ENCODE assay signal across 1 cellular context in the genomic region with DNA sequence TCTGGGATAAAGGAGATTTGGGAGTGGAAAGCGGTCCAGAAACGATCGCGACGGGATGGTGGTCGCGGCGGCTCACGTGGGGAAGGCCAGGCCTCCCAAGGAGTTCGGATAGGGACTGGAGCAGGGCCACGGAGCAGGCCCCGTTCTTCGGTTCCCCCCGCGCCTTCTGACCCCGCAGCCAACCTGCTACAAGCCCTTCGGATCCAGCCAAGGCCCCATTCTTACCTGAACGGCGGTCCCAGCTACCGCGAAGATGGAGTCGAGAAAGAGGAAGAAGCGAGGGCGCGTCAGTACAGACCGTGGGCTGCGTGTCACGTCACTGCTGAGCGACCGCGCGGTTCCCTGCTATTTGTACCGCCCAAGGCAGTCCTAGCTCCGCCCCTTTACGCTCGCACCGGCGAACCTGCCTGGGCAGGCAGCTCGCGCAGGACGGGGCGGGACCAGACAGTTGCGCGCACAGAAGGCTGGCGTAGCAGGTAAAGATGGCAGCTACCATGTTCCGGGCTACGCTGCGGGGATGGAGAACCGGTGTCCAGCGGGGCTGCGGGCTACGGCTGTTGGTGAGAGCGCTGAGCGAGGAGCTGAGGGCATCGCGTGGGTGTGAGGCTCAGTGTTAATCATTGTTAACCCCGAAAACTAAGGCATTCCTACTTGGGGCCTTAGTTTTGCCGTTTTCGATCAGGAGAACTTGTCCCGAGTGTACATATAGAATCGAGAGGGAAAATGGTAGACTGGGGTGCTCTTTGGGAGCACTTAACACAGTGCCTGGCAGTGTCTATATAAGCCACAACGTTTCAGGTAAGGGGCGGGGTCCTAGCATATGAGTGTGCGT.
TF ChIP-seq lines count a peak whose summit lies in the region.

A gene (minus strand): TSS at position 270 of the 832 bp plus-strand sequence. CDS start 321 bp downstream, outside the sequence.
A gene (plus strand): TSS at position 457 of the 832 bp plus-strand sequence. CDS start 26 bp downstream, at position 483.

TF ChIP-seq in GM12878, 131 proteins besides CTCF, POLR2A, EP300 and RAD21 (continued from another document and continues in another):
- TF ChIP-seq, protein P1, sequence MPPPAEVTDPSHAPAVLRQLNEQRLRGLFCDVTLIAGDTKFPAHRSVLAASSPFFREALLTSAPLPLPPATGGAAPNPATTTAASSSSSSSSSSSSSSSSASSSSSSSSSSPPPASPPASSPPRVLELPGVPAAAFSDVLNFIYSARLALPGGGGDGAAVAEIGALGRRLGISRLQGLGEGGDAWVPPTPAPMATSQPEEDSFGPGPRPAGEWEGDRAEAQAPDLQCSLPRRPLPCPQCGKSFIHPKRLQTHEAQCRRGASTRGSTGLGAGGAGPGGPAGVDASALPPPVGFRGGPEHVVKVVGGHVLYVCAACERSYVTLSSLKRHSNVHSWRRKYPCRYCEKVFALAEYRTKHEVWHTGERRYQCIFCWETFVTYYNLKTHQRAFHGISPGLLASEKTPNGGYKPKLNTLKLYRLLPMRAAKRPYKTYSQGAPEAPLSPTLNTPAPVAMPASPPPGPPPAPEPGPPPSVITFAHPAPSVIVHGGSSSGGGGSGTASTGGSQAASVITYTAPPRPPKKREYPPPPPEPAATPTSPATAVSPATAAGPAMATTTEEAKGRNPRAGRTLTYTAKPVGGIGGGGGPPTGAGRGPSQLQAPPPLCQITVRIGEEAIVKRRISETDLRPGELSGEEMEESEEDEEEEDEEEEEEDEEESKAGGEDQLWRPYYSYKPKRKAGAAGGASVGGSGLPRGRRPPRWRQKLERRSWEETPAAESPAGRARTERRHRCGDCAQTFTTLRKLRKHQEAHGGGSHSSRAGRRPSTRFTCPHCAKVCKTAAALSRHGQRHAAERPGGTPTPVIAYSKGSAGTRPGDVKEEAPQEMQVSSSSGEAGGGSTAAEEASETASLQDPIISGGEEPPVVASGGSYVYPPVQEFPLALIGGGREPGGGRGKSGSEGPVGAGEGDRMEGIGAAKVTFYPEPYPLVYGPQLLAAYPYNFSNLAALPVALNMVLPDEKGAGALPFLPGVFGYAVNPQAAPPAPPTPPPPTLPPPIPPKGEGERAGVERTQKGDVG (CRISPR knock-in tag; IDR thresholded peaks at IDR 0.05), result no peak
- TF ChIP-seq, protein P2, sequence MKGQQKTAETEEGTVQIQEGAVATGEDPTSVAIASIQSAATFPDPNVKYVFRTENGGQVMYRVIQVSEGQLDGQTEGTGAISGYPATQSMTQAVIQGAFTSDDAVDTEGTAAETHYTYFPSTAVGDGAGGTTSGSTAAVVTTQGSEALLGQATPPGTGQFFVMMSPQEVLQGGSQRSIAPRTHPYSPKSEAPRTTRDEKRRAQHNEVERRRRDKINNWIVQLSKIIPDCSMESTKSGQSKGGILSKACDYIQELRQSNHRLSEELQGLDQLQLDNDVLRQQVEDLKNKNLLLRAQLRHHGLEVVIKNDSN (IDR thresholded peaks at IDR 0.05; ENCODE audit: borderline replicate concordance, extremely low read length, insufficient read depth, low read depth, low read length), result no peak
- TF ChIP-seq EED (IDR thresholded peaks at IDR 0.05; ENCODE audit: low read depth), result no peak
- TF ChIP-seq, protein P3, sequence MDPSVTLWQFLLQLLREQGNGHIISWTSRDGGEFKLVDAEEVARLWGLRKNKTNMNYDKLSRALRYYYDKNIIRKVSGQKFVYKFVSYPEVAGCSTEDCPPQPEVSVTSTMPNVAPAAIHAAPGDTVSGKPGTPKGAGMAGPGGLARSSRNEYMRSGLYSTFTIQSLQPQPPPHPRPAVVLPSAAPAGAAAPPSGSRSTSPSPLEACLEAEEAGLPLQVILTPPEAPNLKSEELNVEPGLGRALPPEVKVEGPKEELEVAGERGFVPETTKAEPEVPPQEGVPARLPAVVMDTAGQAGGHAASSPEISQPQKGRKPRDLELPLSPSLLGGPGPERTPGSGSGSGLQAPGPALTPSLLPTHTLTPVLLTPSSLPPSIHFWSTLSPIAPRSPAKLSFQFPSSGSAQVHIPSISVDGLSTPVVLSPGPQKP (IDR thresholded peaks at IDR 0.05; ENCODE audit: low read depth, low read length), result no peak; the same call in 1 of the 2 replicates
- peak; percentile 75 for TF ChIP-seq HCFC1 (IDR thresholded peaks at IDR 0.05; ENCODE audit: low read length)
- TF ChIP-seq, protein P4, sequence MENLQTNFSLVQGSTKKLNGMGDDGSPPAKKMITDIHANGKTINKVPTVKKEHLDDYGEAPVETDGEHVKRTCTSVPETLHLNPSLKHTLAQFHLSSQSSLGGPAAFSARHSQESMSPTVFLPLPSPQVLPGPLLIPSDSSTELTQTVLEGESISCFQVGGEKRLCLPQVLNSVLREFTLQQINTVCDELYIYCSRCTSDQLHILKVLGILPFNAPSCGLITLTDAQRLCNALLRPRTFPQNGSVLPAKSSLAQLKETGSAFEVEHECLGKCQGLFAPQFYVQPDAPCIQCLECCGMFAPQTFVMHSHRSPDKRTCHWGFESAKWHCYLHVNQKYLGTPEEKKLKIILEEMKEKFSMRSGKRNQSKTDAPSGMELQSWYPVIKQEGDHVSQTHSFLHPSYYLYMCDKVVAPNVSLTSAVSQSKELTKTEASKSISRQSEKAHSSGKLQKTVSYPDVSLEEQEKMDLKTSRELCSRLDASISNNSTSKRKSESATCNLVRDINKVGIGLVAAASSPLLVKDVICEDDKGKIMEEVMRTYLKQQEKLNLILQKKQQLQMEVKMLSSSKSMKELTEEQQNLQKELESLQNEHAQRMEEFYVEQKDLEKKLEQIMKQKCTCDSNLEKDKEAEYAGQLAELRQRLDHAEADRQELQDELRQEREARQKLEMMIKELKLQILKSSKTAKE (IDR thresholded peaks at IDR 0.05; ENCODE audit: low read depth, poor library complexity, severe bottlenecking), result no peak
- TF ChIP-seq DPF2 (IDR thresholded peaks at IDR 0.05), result no peak
- no peak for TF ChIP-seq TCF7 (IDR thresholded peaks at IDR 0.05; ENCODE audit: borderline replicate concordance)
- TF ChIP-seq POU2F2 (IDR thresholded peaks at IDR 0.05; ENCODE audit: borderline replicate concordance, low read depth, low read length), result peak; percentile 65
- peak; percentile 92 for TF ChIP-seq SMAD5 (IDR thresholded peaks at IDR 0.05; ENCODE audit: low read depth)
- no peak; the same call in 1 of the 2 replicates for TF ChIP-seq CBFB (IDR thresholded peaks at IDR 0.05; ENCODE audit: low read depth)
- TF ChIP-seq PAX8 (IDR thresholded peaks at IDR 0.05), result no peak
- peak; percentile 96 for TF ChIP-seq YY1 (IDR thresholded peaks at IDR 0.05; ENCODE audit: low read depth, low read length)
- peak; percentile 99 for TF ChIP-seq CREB1 (IDR thresholded peaks at IDR 0.05; ENCODE audit: low read depth)
- no peak; the same call in 1 of the 2 replicates for TF ChIP-seq TARDBP (IDR thresholded peaks at IDR 0.05; ENCODE audit: borderline replicate concordance)
- no peak for TF ChIP-seq ESRRA (IDR thresholded peaks at IDR 0.05; ENCODE audit: low read length)
- TF ChIP-seq, protein P5, sequence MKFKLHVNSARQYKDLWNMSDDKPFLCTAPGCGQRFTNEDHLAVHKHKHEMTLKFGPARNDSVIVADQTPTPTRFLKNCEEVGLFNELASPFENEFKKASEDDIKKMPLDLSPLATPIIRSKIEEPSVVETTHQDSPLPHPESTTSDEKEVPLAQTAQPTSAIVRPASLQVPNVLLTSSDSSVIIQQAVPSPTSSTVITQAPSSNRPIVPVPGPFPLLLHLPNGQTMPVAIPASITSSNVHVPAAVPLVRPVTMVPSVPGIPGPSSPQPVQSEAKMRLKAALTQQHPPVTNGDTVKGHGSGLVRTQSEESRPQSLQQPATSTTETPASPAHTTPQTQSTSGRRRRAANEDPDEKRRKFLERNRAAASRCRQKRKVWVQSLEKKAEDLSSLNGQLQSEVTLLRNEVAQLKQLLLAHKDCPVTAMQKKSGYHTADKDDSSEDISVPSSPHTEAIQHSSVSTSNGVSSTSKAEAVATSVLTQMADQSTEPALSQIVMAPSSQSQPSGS (IDR thresholded peaks at IDR 0.05; ENCODE audit: low read length), result no peak
- no peak for TF ChIP-seq RB1 (IDR thresholded peaks at IDR 0.05; ENCODE audit: borderline replicate concordance)
- TF ChIP-seq, protein P6, sequence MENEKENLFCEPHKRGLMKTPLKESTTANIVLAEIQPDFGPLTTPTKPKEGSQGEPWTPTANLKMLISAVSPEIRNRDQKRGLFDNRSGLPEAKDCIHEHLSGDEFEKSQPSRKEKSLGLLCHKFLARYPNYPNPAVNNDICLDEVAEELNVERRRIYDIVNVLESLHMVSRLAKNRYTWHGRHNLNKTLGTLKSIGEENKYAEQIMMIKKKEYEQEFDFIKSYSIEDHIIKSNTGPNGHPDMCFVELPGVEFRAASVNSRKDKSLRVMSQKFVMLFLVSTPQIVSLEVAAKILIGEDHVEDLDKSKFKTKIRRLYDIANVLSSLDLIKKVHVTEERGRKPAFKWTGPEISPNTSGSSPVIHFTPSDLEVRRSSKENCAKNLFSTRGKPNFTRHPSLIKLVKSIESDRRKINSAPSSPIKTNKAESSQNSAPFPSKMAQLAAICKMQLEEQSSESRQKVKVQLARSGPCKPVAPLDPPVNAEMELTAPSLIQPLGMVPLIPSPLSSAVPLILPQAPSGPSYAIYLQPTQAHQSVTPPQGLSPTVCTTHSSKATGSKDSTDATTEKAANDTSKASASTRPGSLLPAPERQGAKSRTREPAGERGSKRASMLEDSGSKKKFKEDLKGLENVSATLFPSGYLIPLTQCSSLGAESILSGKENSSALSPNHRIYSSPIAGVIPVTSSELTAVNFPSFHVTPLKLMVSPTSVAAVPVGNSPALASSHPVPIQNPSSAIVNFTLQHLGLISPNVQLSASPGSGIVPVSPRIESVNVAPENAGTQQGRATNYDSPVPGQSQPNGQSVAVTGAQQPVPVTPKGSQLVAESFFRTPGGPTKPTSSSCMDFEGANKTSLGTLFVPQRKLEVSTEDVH (IDR thresholded peaks at IDR 0.05; ENCODE audit: low read depth, partially characterized antibody), result no peak
- no peak for TF ChIP-seq NR2F1 (conservative IDR thresholded peaks at IDR 0.05)
- TF ChIP-seq, protein P7, sequence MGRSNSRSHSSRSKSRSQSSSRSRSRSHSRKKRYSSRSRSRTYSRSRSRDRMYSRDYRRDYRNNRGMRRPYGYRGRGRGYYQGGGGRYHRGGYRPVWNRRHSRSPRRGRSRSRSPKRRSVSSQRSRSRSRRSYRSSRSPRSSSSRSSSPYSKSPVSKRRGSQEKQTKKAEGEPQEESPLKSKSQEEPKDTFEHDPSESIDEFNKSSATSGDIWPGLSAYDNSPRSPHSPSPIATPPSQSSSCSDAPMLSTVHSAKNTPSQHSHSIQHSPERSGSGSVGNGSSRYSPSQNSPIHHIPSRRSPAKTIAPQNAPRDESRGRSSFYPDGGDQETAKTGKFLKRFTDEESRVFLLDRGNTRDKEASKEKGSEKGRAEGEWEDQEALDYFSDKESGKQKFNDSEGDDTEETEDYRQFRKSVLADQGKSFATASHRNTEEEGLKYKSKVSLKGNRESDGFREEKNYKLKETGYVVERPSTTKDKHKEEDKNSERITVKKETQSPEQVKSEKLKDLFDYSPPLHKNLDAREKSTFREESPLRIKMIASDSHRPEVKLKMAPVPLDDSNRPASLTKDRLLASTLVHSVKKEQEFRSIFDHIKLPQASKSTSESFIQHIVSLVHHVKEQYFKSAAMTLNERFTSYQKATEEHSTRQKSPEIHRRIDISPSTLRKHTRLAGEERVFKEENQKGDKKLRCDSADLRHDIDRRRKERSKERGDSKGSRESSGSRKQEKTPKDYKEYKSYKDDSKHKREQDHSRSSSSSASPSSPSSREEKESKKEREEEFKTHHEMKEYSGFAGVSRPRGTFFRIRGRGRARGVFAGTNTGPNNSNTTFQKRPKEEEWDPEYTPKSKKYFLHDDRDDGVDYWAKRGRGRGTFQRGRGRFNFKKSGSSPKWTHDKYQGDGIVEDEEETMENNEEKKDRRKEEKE (IDR thresholded peaks at IDR 0.05), result no peak
- no peak for TF ChIP-seq STAT3 (IDR thresholded peaks at IDR 0.05; ENCODE audit: low read depth, low read length)
- TF ChIP-seq SUZ12 (IDR thresholded peaks at IDR 0.05; ENCODE audit: unreplicated experiment), result no peak
- no peak for TF ChIP-seq MEF2B (IDR thresholded peaks at IDR 0.05; ENCODE audit: partially characterized antibody, poor library complexity, severe bottlenecking)
- TF ChIP-seq, protein P8, sequence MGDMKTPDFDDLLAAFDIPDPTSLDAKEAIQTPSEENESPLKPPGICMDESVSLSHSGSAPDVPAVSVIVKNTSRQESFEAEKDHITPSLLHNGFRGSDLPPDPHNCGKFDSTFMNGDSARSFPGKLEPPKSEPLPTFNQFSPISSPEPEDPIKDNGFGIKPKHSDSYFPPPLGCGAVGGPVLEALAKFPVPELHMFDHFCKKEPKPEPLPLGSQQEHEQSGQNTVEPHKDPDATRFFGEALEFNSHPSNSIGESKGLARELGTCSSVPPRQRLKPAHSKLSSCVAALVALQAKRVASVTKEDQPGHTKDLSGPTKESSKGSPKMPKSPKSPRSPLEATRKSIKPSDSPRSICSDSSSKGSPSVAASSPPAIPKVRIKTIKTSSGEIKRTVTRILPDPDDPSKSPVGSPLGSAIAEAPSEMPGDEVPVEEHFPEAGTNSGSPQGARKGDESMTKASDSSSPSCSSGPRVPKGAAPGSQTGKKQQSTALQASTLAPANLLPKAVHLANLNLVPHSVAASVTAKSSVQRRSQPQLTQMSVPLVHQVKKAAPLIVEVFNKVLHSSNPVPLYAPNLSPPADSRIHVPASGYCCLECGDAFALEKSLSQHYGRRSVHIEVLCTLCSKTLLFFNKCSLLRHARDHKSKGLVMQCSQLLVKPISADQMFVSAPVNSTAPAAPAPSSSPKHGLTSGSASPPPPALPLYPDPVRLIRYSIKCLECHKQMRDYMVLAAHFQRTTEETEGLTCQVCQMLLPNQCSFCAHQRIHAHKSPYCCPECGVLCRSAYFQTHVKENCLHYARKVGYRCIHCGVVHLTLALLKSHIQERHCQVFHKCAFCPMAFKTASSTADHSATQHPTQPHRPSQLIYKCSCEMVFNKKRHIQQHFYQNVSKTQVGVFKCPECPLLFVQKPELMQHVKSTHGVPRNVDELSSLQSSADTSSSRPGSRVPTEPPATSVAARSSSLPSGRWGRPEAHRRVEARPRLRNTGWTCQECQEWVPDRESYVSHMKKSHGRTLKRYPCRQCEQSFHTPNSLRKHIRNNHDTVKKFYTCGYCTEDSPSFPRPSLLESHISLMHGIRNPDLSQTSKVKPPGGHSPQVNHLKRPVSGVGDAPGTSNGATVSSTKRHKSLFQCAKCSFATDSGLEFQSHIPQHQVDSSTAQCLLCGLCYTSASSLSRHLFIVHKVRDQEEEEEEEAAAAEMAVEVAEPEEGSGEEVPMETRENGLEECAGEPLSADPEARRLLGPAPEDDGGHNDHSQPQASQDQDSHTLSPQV (IDR thresholded peaks at IDR 0.05), result no peak
